9 cellular contexts compared by ENCODE assay signal in the genomic region with DNA sequence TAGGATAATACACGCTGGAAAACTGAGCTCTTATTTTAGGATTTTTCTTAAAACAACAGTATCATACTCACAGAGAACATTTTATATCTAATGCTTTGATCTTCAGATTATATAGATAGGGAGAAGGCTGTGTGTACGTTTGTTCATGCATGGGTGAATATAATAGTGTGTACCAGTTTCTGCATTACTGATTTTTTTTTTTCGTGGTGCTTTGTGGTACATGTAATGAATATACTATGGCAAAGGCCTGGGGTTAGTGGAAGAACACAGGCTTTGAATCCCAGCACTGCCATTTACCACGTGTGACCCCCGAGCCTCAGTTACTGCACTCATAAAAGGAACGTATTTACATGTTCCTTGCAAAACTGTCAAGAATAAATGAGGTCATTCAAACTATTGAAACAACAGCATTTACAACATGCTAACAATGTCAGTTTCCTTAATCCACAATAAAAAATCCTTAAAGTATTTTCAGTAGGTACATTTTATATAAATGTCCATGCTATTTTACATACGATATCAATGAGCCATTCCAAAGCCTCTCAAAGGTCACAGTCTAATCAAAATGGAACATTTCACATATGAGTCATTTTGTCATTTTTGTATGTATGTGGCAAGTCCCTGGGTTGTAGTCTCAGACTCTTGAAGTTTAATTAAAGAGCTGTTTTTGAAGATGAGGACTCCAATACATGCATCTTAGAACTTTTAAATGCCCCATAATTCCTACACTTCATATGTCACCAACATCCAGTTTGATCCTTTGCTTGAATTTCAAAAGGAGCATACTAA.
A peak's percentile ranks its signal among the peaks of the same experiment; 100 is the strongest.
DNase-seq lines count a peak whose midpoint lies in the region; ATAC-seq, FAIRE-seq and TF ChIP-seq lines count a peak whose summit lies in the region.
"Had no signal": no experiment of that assay in that cellular context is flagged by ENCODE, and none has a peak within 500 bp of the region (broad histone marks: within the 10 kb centered on the region; RNA-seq: fewer than 3 reads in every experiment).

No MANE protein-coding gene starts in this region.

- H3K36me3 ChIP-seq in DND-41 (ENCODE audit: insufficient read depth, low read length) (no peaks in the 10 kb centered on the region), IMR-90 (ENCODE audit: control insufficient read depth, insufficient read depth, low read length) (no peaks in the 10 kb centered on the region), endothelial cell of umbilical vein (ENCODE audit: control insufficient read depth in 2 of 2, extremely low read depth in 1 of 2, insufficient read depth in 2 of 2, low read length in 2 of 2) (no peaks in the 10 kb centered on the region), trophoblast cell (ENCODE audit: control insufficient read depth in 1 of 2, insufficient read depth in 2 of 2, low read length in 2 of 2) (no peaks in the 10 kb centered on the region)

- CTCF ChIA-PET in IMR-90 (lab: Yijun Ruan, JAX) (interaction anchor here (0.6 kb wide), 1 partner anchor 165 kb away, joined by 3 read pairs; no protein-coding TSS in a partner anchor), endothelial cell of umbilical vein (lab: Charles Lee) (interaction anchor here (1.0 to 1.1 kb wide), 2 partner anchors 17 to 83 kb away, joined by 3 read pairs; no protein-coding TSS in a partner anchor)

- no peak overlapping the region for H2BK15ac ChIP-seq in IMR-90 (ENCODE audit: low read depth, low read length)

- FAIRE-seq in endothelial cell of umbilical vein (lab: Jason Lieb, UNC) = no peak

- no peak overlapping the region for H3K14ac ChIP-seq in IMR-90 (replicated peaks; ENCODE audit: low read depth, low read length)
- H3K14ac ChIP-seq in trophoblast cell (ENCODE audit: low read length) = no peak overlapping the region

- dilution Hi-C loops in IMR-90 (cut with HindIII; ENCODE audit: low sequenced_read_pairs, unreplicated experiment) (no loop called here), endothelial cell of umbilical vein (cut with MboI; ENCODE audit: extremely low pct_ligation_motif_present, low sequenced_read_pairs) (no loop called here)

- H4K91ac ChIP-seq in IMR-90 (ENCODE audit: insufficient read depth, low read depth, low read length) = no peak overlapping the region
- H4K91ac ChIP-seq in trophoblast cell (ENCODE audit: low read depth, low read length) = no peak overlapping the region

- no peak overlapping the region for H3K4me3 ChIP-seq in DND-41 (ENCODE audit: low read depth in 1 of 2, low read length in 2 of 2)
- no peak overlapping the region for H3K4me3 ChIP-seq in IMR-90 (ENCODE audit: insufficient read depth, low read depth, low read length)
- H3K4me3 ChIP-seq in endothelial cell of umbilical vein (replicated peaks in 1 of 3; ENCODE audit: insufficient read depth in 1 of 3, low read depth in 1 of 3, low read length in 3 of 3) = no peak overlapping the region
- no peak overlapping the region for H3K4me3 ChIP-seq in trophoblast cell (ENCODE audit: low read depth, low read length)

- no peak overlapping the region for H2BK120ac ChIP-seq in IMR-90 (ENCODE audit: low read depth, low read length)
- no peak overlapping the region for H2BK120ac ChIP-seq in trophoblast cell (ENCODE audit: insufficient read depth, low read length, poor library complexity)

- POLR2A ChIA-PET in IMR-90 (lab: Charles Lee; ENCODE audit: unreplicated experiment) = no interaction called here
- POLR2A ChIA-PET in endothelial cell of umbilical vein (lab: Charles Lee) = no interaction called here

- H3K79me2 ChIP-seq in DND-41 (ENCODE audit: insufficient read depth, low read length) (0 out of 2 replicates have a peak, but pooled peaks cover 3% of the 10 kb centered on the region), endothelial cell of umbilical vein (ENCODE audit: control insufficient read depth, insufficient read depth, low read length) (no peaks in the 10 kb centered on the region), trophoblast cell (ENCODE audit: control insufficient read depth, insufficient read depth, low read length, poor library complexity) (no peaks in the 10 kb centered on the region)

- peak overlapping the region; percentile 31 for H3K9ac ChIP-seq in DND-41 (ENCODE audit: low read depth, low read length)
- H3K9ac ChIP-seq in IMR-90 (ENCODE audit: low read depth, low read length) = no peak overlapping the region
- H3K9ac ChIP-seq in endothelial cell of umbilical vein (replicated peaks; ENCODE audit: extremely low read depth, insufficient read depth, low read length) = no peak overlapping the region
- H3K9ac ChIP-seq in trophoblast cell (ENCODE audit: low read length) = no peak overlapping the region

- no peak overlapping the region for H2AFZ ChIP-seq in DND-41 (ENCODE audit: low read depth, low read length)
- no peak overlapping the region for H2AFZ ChIP-seq in IMR-90 (replicated peaks; ENCODE audit: low read length, poor library complexity)
- no peak overlapping the region for H2AFZ ChIP-seq in endothelial cell of umbilical vein (ENCODE audit: low read depth, low read length)
- no peak overlapping the region for H2AFZ ChIP-seq in trophoblast cell (ENCODE audit: insufficient read depth, low read length, poor library complexity)

- TF ChIP-seq POLR2A in IMR-90 (IDR thresholded peaks at IDR 0.05; ENCODE audit: low read depth, low read length) (no peak), endothelial cell of umbilical vein (IDR thresholded peaks at IDR 0.05; ENCODE audit: low read depth, low read length) (no peak)

- H3K18ac ChIP-seq in IMR-90 (ENCODE audit: low read depth, low read length) (no peak overlapping the region), trophoblast cell (ENCODE audit: low read length) (no peak overlapping the region)

- no peak overlapping the region for H2BK20ac ChIP-seq in IMR-90 (ENCODE audit: low read depth, low read length)

- H4K20me1 ChIP-seq in DND-41 (ENCODE audit: insufficient read depth, low read length) (no peaks in the 10 kb centered on the region), IMR-90 (ENCODE audit: insufficient read depth, low read length) (no peaks in the 10 kb centered on the region), endothelial cell of umbilical vein (replicated peaks; ENCODE audit: control insufficient read depth, extremely low read depth, insufficient read depth, low read length) (no peaks in the 10 kb centered on the region)

- no TSS peak for BruUV-seq in IMR-90 (replicated peaks; lab: Mats Ljungman, UMichigan)
- BruUV-seq in endothelial cell of umbilical vein (replicated peaks; lab: Mats Ljungman, UMichigan) = no TSS peak

- H3K4me1 ChIP-seq in DND-41 (ENCODE audit: insufficient read depth, low read length) = peaks cover 34% of the 10 kb centered on the region
- H3K4me1 ChIP-seq in IMR-90 (ENCODE audit: control insufficient read depth, insufficient read depth, low read length) = peaks cover 3% of the 10 kb centered on the region
- peaks cover 28% of the 10 kb centered on the region for H3K4me1 ChIP-seq in endothelial cell of umbilical vein (ENCODE audit: control insufficient read depth, extremely low read depth, insufficient read depth, low read length)
- H3K4me1 ChIP-seq in trophoblast cell (ENCODE audit: control insufficient read depth in 1 of 2, insufficient read depth in 2 of 2, low read length in 2 of 2) = no peaks in the 10 kb centered on the region

- H2AK5ac ChIP-seq in IMR-90 (ENCODE audit: low read depth, low read length) (no peak overlapping the region), trophoblast cell (ENCODE audit: low read length) (no peak overlapping the region)

- H4K8ac ChIP-seq in IMR-90 (ENCODE audit: low read depth in 2 of 2, low read length in 2 of 2) = no peak overlapping the region
- no peak overlapping the region for H4K8ac ChIP-seq in trophoblast cell (ENCODE audit: low read depth, low read length)

- H2AK9ac ChIP-seq in IMR-90 (replicated peaks; ENCODE audit: low read depth, low read length, poor library complexity) = no peak overlapping the region

- no peak overlapping the region for H2BK12ac ChIP-seq in trophoblast cell (ENCODE audit: low read length)

- no peaks in the 10 kb centered on the region for H3K27me3 ChIP-seq in DND-41 (ENCODE audit: insufficient read depth, low read length, poor library complexity)
- H3K27me3 ChIP-seq in IMR-90 (ENCODE audit: control insufficient read depth, insufficient read depth, low read length) = no peaks in the 10 kb centered on the region
- no peaks in the 10 kb centered on the region for H3K27me3 ChIP-seq in endothelial cell of umbilical vein (ENCODE audit: control insufficient read depth in 2 of 2, insufficient read depth in 2 of 2, low read length in 2 of 2)
- H3K27me3 ChIP-seq in trophoblast cell (ENCODE audit: insufficient read depth, low read length) = no peaks in the 10 kb centered on the region

- WGBS in IMR-90 (ENCODE audit: extremely low coverage in 2 of 2, insufficient read length in 1 of 2), 2 experiments = 73% methylated on average over 2 of the region's 7 CpGs; no CpG with 5 or more reads in 1 of the 2 experiments
- no CpG with 5 or more reads among the region's 7 CpGs for WGBS in trophoblast cell (ENCODE audit: extremely low coverage, insufficient coverage, insufficient read length)

- H3K9me3 ChIP-seq in DND-41 (ENCODE audit: insufficient read depth, low read length, severe bottlenecking) (no peaks in the 10 kb centered on the region), IMR-90 (ENCODE audit: control insufficient read depth, insufficient read depth, low read length) (no peaks in the 10 kb centered on the region), endothelial cell of umbilical vein (replicated peaks; ENCODE audit: control insufficient read depth, insufficient read depth, low read length) (no peaks in the 10 kb centered on the region), trophoblast cell (ENCODE audit: insufficient read depth, low read depth, low read length) (no peaks in the 10 kb centered on the region)

- H3K79me1 ChIP-seq in IMR-90 (ENCODE audit: low read depth in 1 of 2, low read length in 2 of 2) (peaks cover 0 to 4% of the 10 kb centered on the region in 2 experiments; a peak in 2 of 4 replicates), trophoblast cell (ENCODE audit: low read length) (no peaks in the 10 kb centered on the region)

- H3K56ac ChIP-seq in IMR-90 (ENCODE audit: extremely low read depth, insufficient read depth, low read length) = no peak overlapping the region

- DNase-seq in DND-41 (no peak), IMR-90 (peak; percentile 18), endothelial cell of umbilical vein (ENCODE audit: low read depth, low spot score) (peak; percentile 21), trophoblast cell (no peak), A172 (ENCODE audit: low spot score) (no peak), amniotic stem cell (lab: John Stamatoyannopoulos, UW) (no peak)
- DNase-seq: NK-92 treated with Interleukin-12 subunit alpha and Interleukin-12 subunit beta, amount 100 ng/mL, for 24 hours had no signal

- no peak overlapping the region for H2BK5ac ChIP-seq in IMR-90 (ENCODE audit: low read depth, low read length, poor library complexity, severe bottlenecking)
- H2BK5ac ChIP-seq in trophoblast cell (ENCODE audit: low read depth, low read length, poor library complexity) = no peak overlapping the region

- peak overlapping the region; percentile 79 for H3K27ac ChIP-seq in DND-41 (ENCODE audit: low read length)
- H3K27ac ChIP-seq in IMR-90 (ENCODE audit: insufficient read depth, low read length) = no peak overlapping the region
- H3K27ac ChIP-seq in endothelial cell of umbilical vein (ENCODE audit: insufficient read depth, low read depth, low read length) = peak overlapping the region; percentile 30
- H3K27ac ChIP-seq in trophoblast cell (ENCODE audit: low read depth, low read length) = no peak overlapping the region

- H4K12ac ChIP-seq in trophoblast cell (ENCODE audit: low read depth, low read length) = no peak overlapping the region

- TF ChIP-seq CTCF in DND-41 (IDR thresholded peaks at IDR 0.05; ENCODE audit: borderline replicate concordance, extremely low read depth, low read length, poor library complexity, severe bottlenecking) (no peak), IMR-90 (conservative IDR thresholded peaks at IDR 0.05; ENCODE audit: low read depth, low read length) (no peak), endothelial cell of umbilical vein (IDR thresholded peaks at IDR 0.05; ENCODE audit: extremely low read depth in 1 of 2, insufficient read depth in 1 of 2, low read depth in 1 of 2, low read length in 2 of 2) (no peak)

- no peak overlapping the region for H3K4ac ChIP-seq in IMR-90 (ENCODE audit: low read depth, low read length)
- H3K4ac ChIP-seq in trophoblast cell (ENCODE audit: low read depth, low read length) = no peak overlapping the region

- peaks cover 3% of the 10 kb centered on the region; the same call in 1 of the 2 replicates for H3K9me1 ChIP-seq in IMR-90 (ENCODE audit: insufficient read depth, low read length)
- H3K9me1 ChIP-seq in endothelial cell of umbilical vein (replicated peaks; ENCODE audit: control insufficient read depth, extremely low read depth, insufficient read depth, low read length) = peaks cover 5% of the 10 kb centered on the region

- H3K4me2 ChIP-seq in DND-41 (ENCODE audit: insufficient read depth, low read length) (peak overlapping the region; percentile 46), IMR-90 (ENCODE audit: low read depth, low read length) (no peak overlapping the region), endothelial cell of umbilical vein (ENCODE audit: insufficient read depth, low read length) (no peak overlapping the region), trophoblast cell (ENCODE audit: low read length) (no peak overlapping the region)

- H3K23ac ChIP-seq in IMR-90 (ENCODE audit: low read depth, low read length) = no peak overlapping the region
- H3K23ac ChIP-seq in trophoblast cell (ENCODE audit: low read length) = no peak overlapping the region

- ATAC-seq in DND-41 (ENCODE audit: insufficient read depth, low read depth) = no peak
- ATAC-seq in GM19351 (IDR thresholded peaks at IDR 0.05; ENCODE audit: unreplicated experiment) = peak; percentile 36
- ATAC-seq in IMR-90 (ENCODE audit: low read depth) = no peak
- ATAC-seq in GM21423 (IDR thresholded peaks at IDR 0.05; ENCODE audit: unreplicated experiment) = no peak

- no peak overlapping the region for H4K5ac ChIP-seq in IMR-90 (ENCODE audit: low read depth, low read length)

- in situ Hi-C loops in IMR-90 (cut with MboI; ENCODE audit: low sequenced_read_pairs) = no loop called here

- no peak for TF ChIP-seq RAD21 in IMR-90 (IDR thresholded peaks at IDR 0.05; ENCODE audit: low read length)

- intact Hi-C loops in IMR-90 (cut with micrococcal nuclease) (no loop called here), endothelial cell of umbilical vein (cut with micrococcal nuclease) (no loop called here)

Comparison
In these comparisons a context has a peak if more than half of its experiments do, and no peak if none do; other contexts are left out.
1. DNase-seq: peak in IMR-90 (single experiment) and endothelial cell of umbilical vein (single experiment); none in DND-41 (single experiment), trophoblast cell (0 of 2), A172 (single experiment) and amniotic stem cell (single experiment).
2. H3K27ac ChIP-seq: peak in DND-41 (single experiment) and endothelial cell of umbilical vein (single experiment); none in IMR-90 (single experiment) and trophoblast cell (single experiment).